In the genomic region with DNA sequence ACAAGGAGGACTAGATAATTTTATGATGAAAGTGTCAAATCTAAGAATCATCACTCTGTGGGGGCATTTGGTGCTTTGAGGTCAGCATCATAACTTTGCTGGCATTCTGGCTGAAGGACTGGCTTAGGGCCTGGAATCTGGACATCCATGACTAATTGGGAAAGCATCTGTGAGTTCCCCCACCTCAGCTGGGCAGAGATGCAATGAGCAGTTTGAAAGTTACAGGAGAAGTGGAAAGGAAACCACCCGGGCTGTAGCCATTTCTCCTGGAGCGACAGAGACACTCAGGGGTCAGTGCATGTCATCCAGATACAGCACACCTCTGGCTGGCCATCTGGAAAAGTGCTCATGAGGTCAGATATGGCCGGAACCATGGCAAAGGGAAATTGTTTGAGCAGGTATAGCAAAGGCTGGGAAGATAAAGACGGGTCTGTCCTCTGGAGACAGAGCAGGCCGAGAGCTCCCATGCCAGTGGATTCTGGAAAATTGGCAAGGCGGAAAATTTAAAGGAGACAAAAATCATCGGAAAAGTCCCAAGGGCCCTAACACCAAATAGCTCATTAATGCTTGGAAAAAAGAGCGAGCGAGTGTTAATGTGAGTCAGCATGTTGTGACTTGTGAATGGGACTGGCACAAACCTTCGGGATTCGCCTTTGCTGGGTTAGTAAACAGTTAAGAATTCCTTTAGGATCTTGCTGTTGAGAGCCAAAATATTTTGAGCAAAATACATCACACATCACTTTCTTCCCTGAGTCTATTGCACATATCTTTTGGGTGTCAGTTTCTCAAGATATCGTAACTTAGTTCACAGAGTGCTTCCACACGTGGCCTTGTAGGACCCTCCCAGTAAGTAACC, we compare ENCODE assay signal across 11 cellular contexts.
A peak's percentile ranks its signal among the peaks of the same experiment; 100 is the strongest.
DNase-seq lines count a peak whose midpoint lies in the region; ATAC-seq, FAIRE-seq and TF ChIP-seq lines count a peak whose summit lies in the region.
"Had no signal": no experiment of that assay in that cellular context is flagged by ENCODE, and none has a peak within 500 bp of the region (broad histone marks: within the 10 kb centered on the region; RNA-seq: fewer than 3 reads in every experiment).

No MANE protein-coding gene starts in this region.

- no peak overlapping the region for H3K27ac ChIP-seq in H1 (ENCODE audit: low read depth, low read length)
- no peak overlapping the region for H3K27ac ChIP-seq in mesendoderm (ENCODE audit: low read depth, low read length)

- POLR2A ChIA-PET in H1 (lab: Charles Lee; ENCODE audit: partially characterized antibody) = interaction anchor here (0.6 kb wide), 1 partner anchor 449 kb away, joined by 3 read pairs; no protein-coding TSS in a partner anchor

- no peak overlapping the region for H2AFZ ChIP-seq in H1 (ENCODE audit: low read length)

- H2BK120ac ChIP-seq in H1 (replicated peaks; ENCODE audit: low read depth, low read length) = no peak overlapping the region
- H2BK120ac ChIP-seq in mesendoderm (ENCODE audit: low read depth, low read length) = peak overlapping the region; percentile 67

- H3K4me1 ChIP-seq in H1 (replicated peaks in 1 of 4; ENCODE audit: control insufficient read depth in 3 of 4, insufficient read depth in 4 of 4, low read length in 3 of 4) = peaks cover 6 to 20% (median 13%) of the 10 kb centered on the region in 4 experiments; a peak in 6 of 7 replicates
- H3K4me1 ChIP-seq in mesendoderm (ENCODE audit: control insufficient read depth, low read depth, low read length) = peaks cover 10% of the 10 kb centered on the region

- 0 out of 4 replicates have a peak, but pooled peaks cover 0 to 2% of the 10 kb centered on the region in 2 experiments for H3K9me3 ChIP-seq in H1 (ENCODE audit: insufficient read depth in 2 of 2, low read depth in 1 of 2, low read length in 1 of 2)

- no peak overlapping the region for H4K91ac ChIP-seq in H1 (replicated peaks; ENCODE audit: insufficient read length, low read length)

- no peaks in the 10 kb centered on the region for H3K36me3 ChIP-seq in H1 (ENCODE audit: control insufficient read depth in 2 of 4, insufficient read depth in 4 of 4, low read length in 3 of 4)
- no peaks in the 10 kb centered on the region for H3K36me3 ChIP-seq in mesendoderm (ENCODE audit: control insufficient read depth, insufficient read depth, low read length)

- DNase-seq in AG20443 (ENCODE audit: low spot score) (peak; percentile 77), NCI-H226 (peak; percentile 93), H1 (ENCODE audit: low read depth in 1 of 2, low spot score in 2 of 2) (no peak), mesendoderm (peak; percentile 86), GM13976 (ENCODE audit: low spot score) (no peak), DMS153 (lab: John Stamatoyannopoulos, UW) (no peak)
- DNase-seq in activated CD4-positive, alpha-beta T cell treated with anti-CD3 and anti-CD28 coated beads, Interleukin-2, amount 50 U/mL, for 1 hour = no peak
- DNase-seq: activated naive CD4-positive, alpha-beta T cell treated with anti-CD3 and anti-CD28 coated beads for 36 hours; COR-L47 had no signal

- in situ Hi-C loops in GM13976 (cut with MboI; ENCODE audit: low sequenced_read_pairs, unreplicated experiment) = no loop called here

- no peak overlapping the region for H3K4ac ChIP-seq in H1 (replicated peaks; ENCODE audit: insufficient read length, low read depth, low read length)
- H3K4ac ChIP-seq in mesendoderm (ENCODE audit: low read depth, low read length) = no peak overlapping the region

- TF ChIP-seq POLR2A in H1 (IDR thresholded peaks at IDR 0.05; ENCODE audit: control extremely low read depth in 1 of 2, low read depth in 2 of 2, low read length in 2 of 2) = no peak

- no peak overlapping the region for H3K14ac ChIP-seq in H1 (ENCODE audit: insufficient read length)

- no peak for TF ChIP-seq EP300 in H1 (IDR thresholded peaks at IDR 0.05; ENCODE audit: borderline replicate concordance in 1 of 2, low read depth in 2 of 2, low read length in 2 of 2)

- H3K4me3 ChIP-seq in H1 (ENCODE audit: extremely low read depth in 1 of 4, insufficient read depth in 2 of 4, low read depth in 3 of 4, low read length in 4 of 4) = no peak overlapping the region
- no peak overlapping the region for H3K4me3 ChIP-seq in mesendoderm (ENCODE audit: low read length)

- no peak overlapping the region for H2BK20ac ChIP-seq in H1 (ENCODE audit: low read length)

- H2BK5ac ChIP-seq in H1 (ENCODE audit: low read depth, low read length) (0 out of 2 replicates have a peak overlapping the region, but pooled peaks have one; percentile 38), mesendoderm (ENCODE audit: low read length) (no peak overlapping the region)

- H3K23ac ChIP-seq in H1 (ENCODE audit: insufficient read length) (no peak overlapping the region), mesendoderm (ENCODE audit: low read length) (no peak overlapping the region)

- H4K5ac ChIP-seq in H1 (ENCODE audit: insufficient read length, low read depth, low read length) = no peak overlapping the region
- no peak overlapping the region for H4K5ac ChIP-seq in mesendoderm (ENCODE audit: low read length)

- H3K79me1 ChIP-seq in H1 (ENCODE audit: low read depth, low read length) (no peaks in the 10 kb centered on the region; the same call in 1 of the 2 replicates), mesendoderm (ENCODE audit: low read length) (no peaks in the 10 kb centered on the region)

- H3K23me2 ChIP-seq in H1 (ENCODE audit: low read depth, low read length) = no peaks in the 10 kb centered on the region; the same call in 1 of the 2 replicates

- no peak for ATAC-seq in HG03342 (IDR thresholded peaks at IDR 0.05; ENCODE audit: unreplicated experiment)
- ATAC-seq: natural killer cell treated with Interleukin-12 subunit alpha and Interleukin-12 subunit beta and Interleukin-15 and Interleukin-18, amount 100 ng/mL, for 72 hours had no signal

- TF ChIP-seq RAD21 in H1 (IDR thresholded peaks at IDR 0.05 in 1 of 2, conservative IDR thresholded peaks at IDR 0.05 in 1 of 2; ENCODE audit: low read depth in 2 of 2, low read length in 2 of 2) = no peak

- H3K18ac ChIP-seq in H1 (ENCODE audit: extremely low read depth, low read length) = peak overlapping the region; percentile 39; the same call in 1 of the 2 replicates
- peak overlapping the region; percentile 60 for H3K18ac ChIP-seq in mesendoderm (ENCODE audit: low read length)

- CTCF ChIA-PET in H1 (lab: Charles Lee; ENCODE audit: partially characterized antibody) = no interaction called here

- H2AK5ac ChIP-seq in H1 (ENCODE audit: low read depth, low read length) (peak overlapping the region; percentile 70; the same call in 1 of the 2 replicates), mesendoderm (ENCODE audit: low read length) (no peak overlapping the region)

- no peaks in the 10 kb centered on the region for H4K20me1 ChIP-seq in H1 (replicated peaks in 1 of 2; ENCODE audit: control insufficient read depth in 1 of 2, insufficient read depth in 2 of 2, low read length in 2 of 2)

- H4K8ac ChIP-seq in H1 (ENCODE audit: extremely low read depth, insufficient read depth, low read length) (no peak overlapping the region), mesendoderm (ENCODE audit: low read depth, low read length) (no peak overlapping the region)

- TF ChIP-seq CTCF in H1 (IDR thresholded peaks at IDR 0.05; ENCODE audit: control extremely low read depth in 1 of 3, insufficient read depth in 1 of 3, low read depth in 1 of 3, low read length in 3 of 3) (no peak), GM13976 (IDR thresholded peaks at IDR 0.05; ENCODE audit: borderline replicate concordance, control extremely low read depth, extremely low read depth, insufficient read depth, missing control alignments) (no peak)

- H2BK15ac ChIP-seq in H1 (ENCODE audit: low read length) (peak overlapping the region; percentile 23; the same call in 1 of the 2 replicates), mesendoderm (replicated peaks; ENCODE audit: low read depth) (no peak overlapping the region)

- WGBS in H1 (ENCODE audit: extremely low coverage in 1 of 2, insufficient coverage in 1 of 2, insufficient read length in 1 of 2, insufficient replicate concordance in 2 of 2, low coverage in 1 of 2, low lambda C conversion rate in 2 of 2, missing lambda C conversion rate in 1 of 2), 2 experiments = 88% methylated on average over 13 of the region's 13 CpGs; no CpG with 5 or more reads in 1 of the 2 experiments
- no CpG with 5 or more reads among the region's 13 CpGs for WGBS in mesendoderm (ENCODE audit: extremely low coverage, insufficient coverage, low lambda C conversion rate)

- no peak overlapping the region for H3K4me2 ChIP-seq in H1 (ENCODE audit: insufficient read depth in 1 of 2, low read depth in 2 of 2, low read length in 2 of 2)
- no peak overlapping the region for H3K4me2 ChIP-seq in mesendoderm (ENCODE audit: low read length)

- FAIRE-seq in H1 (lab: Jason Lieb, UNC) = peak; percentile 36

- H3K79me2 ChIP-seq in H1 (ENCODE audit: control insufficient read depth in 1 of 2, insufficient read depth in 2 of 2, low read length in 2 of 2) (no peaks in the 10 kb centered on the region), mesendoderm (ENCODE audit: control insufficient read depth, insufficient read depth, low read length) (no peaks in the 10 kb centered on the region)

- peak overlapping the region; percentile 35; the same call in 1 of the 2 replicates for H2BK12ac ChIP-seq in H1 (ENCODE audit: low read depth, low read length)

- H3K27me3 ChIP-seq in H1 (replicated peaks in 1 of 4; ENCODE audit: control insufficient read depth in 3 of 4, extremely low read depth in 1 of 4, insufficient read depth in 3 of 4, low read length in 3 of 4) = no peaks in the 10 kb centered on the region
- H3K27me3 ChIP-seq in mesendoderm (ENCODE audit: insufficient read depth, low read length, poor library complexity) = no peaks in the 10 kb centered on the region

- no peak overlapping the region for H3K9ac ChIP-seq in H1 (replicated peaks in 1 of 4; ENCODE audit: extremely low read depth in 1 of 4, low read depth in 3 of 4, low read length in 3 of 4)
- no peak overlapping the region for H3K9ac ChIP-seq in mesendoderm (ENCODE audit: low read length)

- H3K56ac ChIP-seq in H1 (replicated peaks; ENCODE audit: insufficient read length, low read depth, low read length) (no peak overlapping the region), mesendoderm (ENCODE audit: low read length) (no peak overlapping the region)

TF ChIP-seq in H1, 55 proteins besides CTCF, POLR2A, EP300 and RAD21:
- TF ChIP-seq SIX5 (IDR thresholded peaks at IDR 0.05; ENCODE audit: low read depth, low read length) = no peak
- peak; percentile 46; the same call in 1 of the 2 replicates for TF ChIP-seq JUND (IDR thresholded peaks at IDR 0.05; ENCODE audit: low read length)
TF ChIP-seq in H1: peak in this region for 1.

Comparison
In these comparisons a context has a peak if more than half of its experiments do, and no peak if none do; other contexts are left out.
1. DNase-seq: peak in AG20443 (single experiment), NCI-H226 (single experiment) and mesendoderm (single experiment); none in H1 (0 of 2), GM13976 (single experiment), activated CD4-positive, alpha-beta T cell treated with anti-CD3 and anti-CD28 coated beads, Interleukin-2, amount 50 U/mL, for 1 hour (single experiment) and DMS153 (single experiment).